ENCODE assay signal across 19 cellular contexts in the genomic region with DNA sequence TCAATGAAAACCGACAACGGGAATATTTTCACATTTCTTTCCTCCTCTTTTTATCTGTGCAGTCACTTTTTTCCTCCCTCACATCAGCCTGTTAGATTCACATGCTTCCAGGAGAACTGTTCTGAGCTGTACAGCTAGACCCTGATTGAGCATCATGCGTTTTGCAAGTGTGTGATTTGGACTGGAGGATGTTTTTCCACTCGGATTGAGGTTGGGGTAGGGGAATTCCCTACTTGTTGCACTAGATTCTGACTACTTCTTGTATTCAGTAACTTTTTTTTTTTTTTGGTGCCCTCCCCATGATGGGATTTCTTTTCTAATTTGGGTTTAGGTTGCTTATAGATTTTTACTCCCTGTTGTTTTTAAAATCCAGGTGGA. TPM values are rescaled to one million over a fixed set of nuclear protein-coding genes. Genes with fewer than 3 reads are reported as not detected.
A peak's percentile ranks its signal among the peaks of the same experiment; 100 is the strongest.
DNase-seq lines count a peak whose midpoint lies in the region; ATAC-seq and TF ChIP-seq lines count a peak whose summit lies in the region.
"Had no signal": no experiment of that assay in that cellular context is flagged by ENCODE, and none has a peak within 500 bp of the region (broad histone marks: within the 10 kb centered on the region; RNA-seq: fewer than 3 reads in every experiment).

No MANE protein-coding gene starts in this region.

- H3K4me2 ChIP-seq in OCI-LY7 (ENCODE audit: low read length) = peak overlapping the region; percentile 94

- H3K9ac ChIP-seq in iPS-20b (ENCODE audit: low read depth, low read length) = peak overlapping the region; percentile 37; the same call in 1 of the 2 replicates

- no peak overlapping the region for H2AFZ ChIP-seq in OCI-LY7 (ENCODE audit: low read length)

- no peak overlapping the region for H3K4me3 Mint-ChIP-seq in activated naive CD4-positive, alpha-beta T cell treated with anti-CD3 and anti-CD28 coated beads for 36 hours

- peak overlapping the region; percentile 76 for H3K27ac ChIP-seq in OCI-LY7 (ENCODE audit: low read depth, low read length, poor library complexity, severe bottlenecking)
- no peak overlapping the region for H3K27ac ChIP-seq in iPS-20b (ENCODE audit: low read length)
- H3K27ac ChIP-seq: ascending aorta, esophagus muscularis mucosa had no signal

- H3K9me3 ChIP-seq in OCI-LY7 (ENCODE audit: low read length) (no peaks in the 10 kb centered on the region), iPS-20b (ENCODE audit: insufficient read depth, low read depth, low read length) (no peaks in the 10 kb centered on the region), mucosa of descending colon (no peaks in the 10 kb centered on the region)
- H3K9me3 ChIP-seq: ascending aorta, Caco-2, esophagus muscularis mucosa had no signal

- H3K79me2 ChIP-seq in OCI-LY7 (ENCODE audit: insufficient read depth, low read depth, low read length) = peaks cover 44% of the 10 kb centered on the region; the same call in 1 of the 2 replicates

- peaks cover 43% of the 10 kb centered on the region for H3K36me3 Mint-ChIP-seq in activated naive CD4-positive, alpha-beta T cell treated with anti-CD3 and anti-CD28 coated beads for 36 hours (ENCODE audit: low read depth)

- peak; percentile 46 for DNase-seq in activated naive CD4-positive, alpha-beta T cell treated with anti-CD3 and anti-CD28 coated beads for 36 hours
- no peak for DNase-seq in activated naive CD4-positive, alpha-beta T cell treated with anti-CD3 and anti-CD28 coated beads, Interleukin-2, amount 50 U/mL, for 16 hours
- DNase-seq in OCI-LY7 (ENCODE audit: low spot score) (no peak), HPDE6-E6E7 (ENCODE audit: extremely low spot score) (no peak), EL (no peak), mucosa of descending colon (no peak), left lobe of liver (ENCODE audit: low spot score) (no peak)
- DNase-seq: activated CD4-positive, alpha-beta T cell treated with anti-CD3 and anti-CD28 coated beads for 1 hour; activated T-cell treated with anti-CD3 and anti-CD28 coated beads, Interleukin-2, amount 50 U/mL, for 72 hours; Caco-2; dermis blood vessel endothelial cell; head of caudate nucleus; KBM-7; posterior cingulate gyrus; Right ventricle myocardium superior; stimulated activated naive CD4-positive, alpha-beta T cell had no signal

- POLR2A ChIA-PET in OCI-LY7 (lab: Charles Lee) = interaction anchor here (0.6 to 2.1 kb wide), 7 partner anchors 9 to 291 kb away, joined by 3 to 9 read pairs (median 4); no protein-coding TSS in a partner anchor

- H3K9me2 ChIP-seq in OCI-LY7 (ENCODE audit: insufficient read depth, low read length) = no peaks in the 10 kb centered on the region

- H3K27ac Mint-ChIP-seq in activated naive CD4-positive, alpha-beta T cell treated with anti-CD3 and anti-CD28 coated beads for 36 hours = no peak overlapping the region
- H3K27ac Mint-ChIP-seq: activated T-cell treated with anti-CD3 and anti-CD28 coated beads, Interleukin-2, amount 50 U/mL, for 72 hours had no signal

- no peaks in the 10 kb centered on the region for H3K27me3 Mint-ChIP-seq in activated naive CD4-positive, alpha-beta T cell treated with anti-CD3 and anti-CD28 coated beads for 36 hours (ENCODE audit: low read depth)

- peaks cover 5% of the 10 kb centered on the region; the same call in 1 of the 2 replicates for H4K20me1 ChIP-seq in OCI-LY7 (ENCODE audit: insufficient read depth, low read length)

- BruUV-seq in OCI-LY7 (replicated peaks; lab: Mats Ljungman, UMichigan) = no TSS peak

- peaks cover 59% of the 10 kb centered on the region for H3K4me1 Mint-ChIP-seq in activated naive CD4-positive, alpha-beta T cell treated with anti-CD3 and anti-CD28 coated beads for 36 hours (ENCODE audit: low read depth)

- intact Hi-C loops in activated naive CD4-positive, alpha-beta T cell treated with anti-CD3 and anti-CD28 coated beads for 36 hours (cut with micrococcal nuclease) = no loop called here
- intact Hi-C loops in OCI-LY7 (cut with micrococcal nuclease; ENCODE audit: unreplicated experiment) = no loop called here
- intact Hi-C loops in mucosa of descending colon (cut with DNase I, micrococcal nuclease) = no loop called here

- H3K36me3 ChIP-seq in OCI-LY7 (ENCODE audit: insufficient read depth, low read length) = peaks cover 71% of the 10 kb centered on the region
- peaks cover 59% of the 10 kb centered on the region for H3K36me3 ChIP-seq in iPS-20b (ENCODE audit: insufficient read depth, low read depth, low read length)
- no peaks in the 10 kb centered on the region for H3K36me3 ChIP-seq in mucosa of descending colon (ENCODE audit: low read depth)

- H3K4me1 ChIP-seq in OCI-LY7 (ENCODE audit: insufficient read depth, low read length, poor library complexity, severe bottlenecking) = peaks cover 45% of the 10 kb centered on the region
- H3K4me1 ChIP-seq in iPS-20b (ENCODE audit: insufficient read depth, low read length) = peaks cover 32% of the 10 kb centered on the region
- H3K4me1 ChIP-seq in mucosa of descending colon (ENCODE audit: low read depth) = peaks cover 10% of the 10 kb centered on the region

- TF ChIP-seq CTCF in OCI-LY7 (conservative IDR thresholded peaks at IDR 0.05; ENCODE audit: low read length) (no peak), mucosa of descending colon (IDR thresholded peaks at IDR 0.05) (no peak)

- no peaks in the 10 kb centered on the region for H3K9me3 Mint-ChIP-seq in activated naive CD4-positive, alpha-beta T cell treated with anti-CD3 and anti-CD28 coated beads for 36 hours
- H3K9me3 Mint-ChIP-seq: activated T-cell treated with anti-CD3 and anti-CD28 coated beads, Interleukin-2, amount 50 U/mL, for 72 hours had no signal

- ATAC-seq in mucosa of descending colon (no peak), left lobe of liver (no peak)
- ATAC-seq: activated T-cell treated with anti-CD3 and anti-CD28 coated beads, Interleukin-2, amount 50 U/mL, for 72 hours had no signal

- peak overlapping the region; percentile 81 for H3K4me3 ChIP-seq in OCI-LY7 (ENCODE audit: low read depth, low read length, poor library complexity, severe bottlenecking)
- H3K4me3 ChIP-seq in iPS-20b (ENCODE audit: low read length) = peak overlapping the region; percentile 85; the same call in 1 of the 2 replicates
- no peak overlapping the region for H3K4me3 ChIP-seq in mucosa of descending colon
- H3K4me3 ChIP-seq: ascending aorta, esophagus muscularis mucosa had no signal

- CTCF ChIA-PET in activated naive CD4-positive, alpha-beta T cell treated with anti-CD3 and anti-CD28 coated beads for 36 hours (lab: Charles Lee) = interaction anchor here (0.6 to 1.6 kb wide), 5 partner anchors 12 to 486 kb away, joined by 3 to 6 read pairs (median 3); no protein-coding TSS in a partner anchor
- CTCF ChIA-PET in OCI-LY7 (lab: Charles Lee; ENCODE audit: unreplicated experiment) = interaction anchor here (0.6 kb wide), 1 partner anchor 186 kb away, joined by 3 read pairs; no protein-coding TSS in a partner anchor

- H3K27me3 ChIP-seq in iPS-20b (ENCODE audit: insufficient read depth, low read length) = no peaks in the 10 kb centered on the region
- H3K27me3 ChIP-seq: ascending aorta, esophagus muscularis mucosa had no signal

RNA-seq across cellular contexts. Expression of gene MSI2, which starts 4.8 kb away (rescaled TPM):
- total RNA-seq in activated naive CD4-positive, alpha-beta T cell treated with anti-CD3 and anti-CD28 coated beads for 36 hours = 10 to 100 TPM; 38.8 to 39.0 TPM
- total RNA-seq in OCI-LY7 (2014; rRNA removed; shearing (Covaris generic)) = 131 and 226 TPM in 2 replicates
- 164 and 193 TPM in 2 replicates for total RNA-seq in OCI-LY7 (2022)
- total RNA-seq in mucosa of descending colon = 10 to 100 TPM; 60.0 to 72.6 (median 65.7) TPM
- total RNA-seq in left lobe of liver = 24.2 TPM
